In the genomic region with DNA sequence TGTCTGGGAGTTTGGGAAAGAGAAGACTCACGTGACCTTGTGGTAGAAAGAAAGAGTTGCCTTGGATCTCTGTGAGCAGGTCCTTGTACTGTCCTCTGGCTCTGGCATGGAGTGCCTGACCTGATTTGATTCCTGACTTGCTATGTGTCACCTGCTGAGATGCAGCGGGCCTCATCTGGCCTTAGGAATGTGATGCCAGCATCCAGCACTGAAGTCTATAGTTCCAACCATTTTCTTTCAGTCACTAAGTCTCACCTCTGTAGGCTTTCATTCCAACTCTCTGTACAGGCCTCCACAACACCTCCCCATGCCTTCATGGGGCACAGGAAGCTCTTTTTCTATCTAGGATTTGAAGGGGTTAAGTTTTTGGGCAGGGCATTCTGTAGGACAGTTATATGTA, we compare ENCODE assay signal across 19 cellular contexts. TPM values are rescaled to one million over a fixed set of nuclear protein-coding genes. Genes with fewer than 3 reads are reported as not detected.
DNase-seq lines count a peak whose midpoint lies in the region; ATAC-seq and TF ChIP-seq lines count a peak whose summit lies in the region.
"Had no signal": no experiment of that assay in that cellular context is flagged by ENCODE, and none has a peak within 500 bp of the region (broad histone marks: within the 10 kb centered on the region; RNA-seq: fewer than 3 reads in every experiment).

No MANE protein-coding gene starts in this region.

- no peaks in the 10 kb centered on the region for H3K27me3 ChIP-seq in ACC112 (ENCODE audit: insufficient read depth, low read length)
- H3K27me3 ChIP-seq in GM23248 (replicated peaks; ENCODE audit: insufficient read depth): no peaks in the 10 kb centered on the region
- no peaks in the 10 kb centered on the region for H3K27me3 ChIP-seq in parathyroid adenoma (ENCODE audit: control insufficient read depth, insufficient read depth, low read length)
- H3K27me3 ChIP-seq in naive thymus-derived CD4-positive, alpha-beta T cell (ENCODE audit: control insufficient read depth in 2 of 2, insufficient read depth in 2 of 2, low read length in 2 of 2): no peaks in the 10 kb centered on the region
- H3K27me3 ChIP-seq: brain microvascular endothelial cell, vagina had no signal

- CTCF ChIA-PET in naive thymus-derived CD4-positive, alpha-beta T cell (lab: Charles Lee): interaction anchor here (0.6 to 1.2 kb wide), 3 partner anchors 19 to 830 kb away, joined by 3 read pairs; no protein-coding TSS in a partner anchor

- no peaks in the 10 kb centered on the region for H3K9me3 ChIP-seq in GM23248 (ENCODE audit: low read depth)
- H3K9me3 ChIP-seq in parathyroid adenoma (ENCODE audit: control insufficient read depth, low read length): no peaks in the 10 kb centered on the region
- no peaks in the 10 kb centered on the region for H3K9me3 ChIP-seq in naive thymus-derived CD4-positive, alpha-beta T cell (ENCODE audit: control insufficient read depth in 2 of 3, low read length in 3 of 3)
- H3K9me3 ChIP-seq: vagina had no signal

- intact Hi-C loops in naive thymus-derived CD4-positive, alpha-beta T cell (cut with micrococcal nuclease): no loop called here

- no peak overlapping the region for H3K9ac ChIP-seq in GM23248
- H3K9ac ChIP-seq in parathyroid adenoma: no peak overlapping the region

- no peaks in the 10 kb centered on the region for H4K20me1 ChIP-seq in GM23248 (ENCODE audit: insufficient read depth)

- H3K4me2 ChIP-seq in GM23248 (ENCODE audit: unreplicated experiment) (no peak overlapping the region), parathyroid adenoma (ENCODE audit: low read length) (no peak overlapping the region)

- peaks cover 12 to 48% (median 25%) of the 10 kb centered on the region in 7 donors for H3K4me1 Mint-ChIP-seq in naive thymus-derived CD4-positive, alpha-beta T cell

- TF ChIP-seq CTCF in parathyroid adenoma (IDR thresholded peaks at IDR 0.05): no peak

- H3K4me3 ChIP-seq in ACC112 (ENCODE audit: low read depth, low read length) (no peak overlapping the region), GM23248 (no peak overlapping the region), parathyroid adenoma (ENCODE audit: low read depth, low read length) (no peak overlapping the region)
- H3K4me3 ChIP-seq in naive thymus-derived CD4-positive, alpha-beta T cell (ENCODE audit: low read length): no peak overlapping the region
- H3K4me3 ChIP-seq: vagina had no signal

- DNase-seq in GM23248 (no peak), NCI-H226 (no peak), hypothalamus (lab: John Stamatoyannopoulos, UW) (no peak), HUDEP-2 (lab: John Stamatoyannopoulos, UW; ENCODE audit: unreplicated experiment in 76 of 76) (no peak)
- no peak for DNase-seq in naive thymus-derived CD4-positive, alpha-beta T cell
- DNase-seq: activated CD4-positive, alpha-beta T cell treated with anti-CD3 and anti-CD28 coated beads, Interleukin-2, amount 50 U/mL, for 4 hours; activated gamma-delta T cell treated with Interleukin-2 at 50 U/mL for 16 hours; CD4-positive, CD25-positive, alpha-beta regulatory T cell; NCI-H1048; NCI-H1694 treated with DMSO at 0.1 percent for 48 hours; NCI-H2171; small intestine had no signal

- H3K79me2 ChIP-seq in ACC112 (ENCODE audit: control insufficient read depth, insufficient read depth, low read length, unreplicated experiment): no peaks in the 10 kb centered on the region
- no peaks in the 10 kb centered on the region for H3K79me2 ChIP-seq in GM23248 (ENCODE audit: insufficient read depth)
- no peaks in the 10 kb centered on the region for H3K79me2 ChIP-seq in parathyroid adenoma

- in situ Hi-C loops in GM23248 (cut with MboI): no loop called here

- no peak overlapping the region for H3K4me3 Mint-ChIP-seq in naive thymus-derived CD4-positive, alpha-beta T cell
- H3K4me3 Mint-ChIP-seq: CD4-positive, CD25-positive, alpha-beta regulatory T cell; memory B cell had no signal

- H2AFZ ChIP-seq in ACC112 (ENCODE audit: low read length, unreplicated experiment) (no peak overlapping the region), GM23248 (no peak overlapping the region), parathyroid adenoma (peak overlapping the region; percentile 8)

- H3K27ac ChIP-seq in ACC112 (ENCODE audit: low read depth, low read length): peak overlapping the region; percentile 40; the same call in 1 of the 2 replicates
- peak overlapping the region; percentile 75 for H3K27ac ChIP-seq in GM23248
- H3K27ac ChIP-seq in parathyroid adenoma: no peak overlapping the region
- H3K27ac ChIP-seq in naive thymus-derived CD4-positive, alpha-beta T cell (ENCODE audit: low read depth, low read length): no peak overlapping the region
- H3K27ac ChIP-seq: brain microvascular endothelial cell, vagina, VCaP had no signal

- H3K36me3 Mint-ChIP-seq in naive thymus-derived CD4-positive, alpha-beta T cell: peaks cover 0 to 3% (median 0%) of the 10 kb centered on the region in 5 donors
- H3K36me3 Mint-ChIP-seq: CD4-positive, CD25-positive, alpha-beta regulatory T cell; memory B cell had no signal

- H3K36me3 ChIP-seq in ACC112 (ENCODE audit: insufficient read depth, low read length) (no peaks in the 10 kb centered on the region), GM23248 (ENCODE audit: low read depth) (no peaks in the 10 kb centered on the region), parathyroid adenoma (ENCODE audit: control insufficient read depth, insufficient read depth, low read length) (no peaks in the 10 kb centered on the region)
- no peaks in the 10 kb centered on the region for H3K36me3 ChIP-seq in naive thymus-derived CD4-positive, alpha-beta T cell (ENCODE audit: control insufficient read depth in 2 of 3, insufficient read depth in 3 of 3, low read length in 3 of 3)
- H3K36me3 ChIP-seq: brain microvascular endothelial cell, vagina had no signal

- H3K4me1 ChIP-seq in ACC112 (ENCODE audit: control insufficient read depth, insufficient read depth, low read length, unreplicated experiment) (peaks cover 18% of the 10 kb centered on the region), GM23248 (ENCODE audit: insufficient read depth) (peaks cover 21% of the 10 kb centered on the region), parathyroid adenoma (peaks cover 10% of the 10 kb centered on the region)
- H3K4me1 ChIP-seq in naive thymus-derived CD4-positive, alpha-beta T cell (ENCODE audit: control insufficient read depth in 2 of 2, insufficient read depth in 2 of 2, low read length in 2 of 2): peaks cover 0 to 14% of the 10 kb centered on the region in 2 donors
- H3K4me1 ChIP-seq: vagina had no signal

- ATAC-seq in esophagus mucosa: peak; percentile 27
- no peak for ATAC-seq in naive thymus-derived CD4-positive, alpha-beta T cell

- peak overlapping the region in 1 of 9 donors; percentile 5 for H3K27ac Mint-ChIP-seq in naive thymus-derived CD4-positive, alpha-beta T cell
- H3K27ac Mint-ChIP-seq: memory B cell had no signal

- no peaks in the 10 kb centered on the region for H3K9me2 ChIP-seq in GM23248 (ENCODE audit: insufficient read depth)

- no peaks in the 10 kb centered on the region for H3K27me3 Mint-ChIP-seq in naive thymus-derived CD4-positive, alpha-beta T cell
- H3K27me3 Mint-ChIP-seq: CD4-positive, CD25-positive, alpha-beta regulatory T cell; memory B cell had no signal

- H3F3A ChIP-seq in GM23248 (ENCODE audit: insufficient read depth): peaks cover 30% of the 10 kb centered on the region

- POLR2A ChIA-PET in naive thymus-derived CD4-positive, alpha-beta T cell (lab: Charles Lee): interaction anchor here (0.6 to 1.8 kb wide), 3 partner anchors 12 to 349 kb away, joined by 3 to 5 read pairs (median 4); a partner anchor contains a TSS

- 97 to 100% methylated on average over 2 of the region's 2 CpGs for WGBS in GM23248 (ENCODE audit: low coverage in 1 of 2, low lambda C conversion rate in 2 of 2, missing lambda C conversion rate in 2 of 2), 2 experiments

- peaks cover 0 to 13% (median 0%) of the 10 kb centered on the region in 11 donors for H3K9me3 Mint-ChIP-seq in naive thymus-derived CD4-positive, alpha-beta T cell
- H3K9me3 Mint-ChIP-seq: memory B cell had no signal

RNA-seq across cellular contexts. Expression of a gene that starts 12.1 kb away (rescaled TPM):
- 29.5 and 40.0 TPM in 2 replicates for total RNA-seq in GM23248 (2014; rRNA removed; shearing (Covaris generic))
- polyA plus RNA-seq in GM23248 (2016; fragmentation: Nextera tagmentation; extraction: Ambion mirVana): 15.0 and 17.1 TPM in 2 replicates
- 39.6 TPM for total RNA-seq in esophagus mucosa
- total RNA-seq in naive thymus-derived CD4-positive, alpha-beta T cell: 10 to 100 TPM; 35.0 to 59.7 (median 38.8) TPM
- polyA plus RNA-seq in naive thymus-derived CD4-positive, alpha-beta T cell: 10 to 100 TPM; 12.3 to 14.4 TPM

RNA-seq across cellular contexts. Expression of a gene that starts 14.8 kb away (rescaled TPM):
- 6.7 and 8.6 TPM in 2 replicates for total RNA-seq in GM23248 (2014; rRNA removed; shearing (Covaris generic))
- polyA plus RNA-seq in GM23248 (2016; fragmentation: Nextera tagmentation; extraction: Ambion mirVana): 32.1 and 33.3 TPM in 2 replicates
- 41.5 TPM for total RNA-seq in esophagus mucosa
- total RNA-seq in naive thymus-derived CD4-positive, alpha-beta T cell: 100 to 1,000 TPM in 1 of 5 experiments, 10 to 100 TPM in 4; 35.2 to 108 (median 41.6) TPM
- 10 to 100 TPM; 52.8 to 75.4 TPM for polyA plus RNA-seq in naive thymus-derived CD4-positive, alpha-beta T cell

RNA-seq across cellular contexts. Expression of a gene that starts 16.3 kb away (rescaled TPM):
- total RNA-seq in GM23248 (2014; rRNA removed; shearing (Covaris generic)): 18.7 and 32.9 TPM in 2 replicates
- polyA plus RNA-seq in GM23248 (2016; fragmentation: Nextera tagmentation; extraction: Ambion mirVana): 49.3 and 50.5 TPM in 2 replicates
- total RNA-seq in esophagus mucosa: 72.7 TPM
- total RNA-seq in naive thymus-derived CD4-positive, alpha-beta T cell: 100 to 1,000 TPM in 1 of 5 experiments, 10 to 100 TPM in 4; 88.1 to 129 (median 91.0) TPM
- polyA plus RNA-seq in naive thymus-derived CD4-positive, alpha-beta T cell: 10 to 100 TPM; 64.4 to 65.9 TPM

Comparison
In these comparisons a context has a peak if more than half of its experiments do, and no peak if none do; other contexts are left out.
1. H3K27ac ChIP-seq: peak in ACC112 (single experiment) and GM23248 (single experiment); none in parathyroid adenoma (single experiment) and naive thymus-derived CD4-positive, alpha-beta T cell (single experiment).